Comparison of ENCODE assay signal across 12 cellular contexts in genomic region chr7:122546496-122546895, GRCh38.
"Had no signal": no experiment of that assay in that cellular context is flagged by ENCODE, and none has a peak within 500 bp of the region (broad histone marks: within the 10 kb centered on the region; RNA-seq: fewer than 3 reads in every experiment).

No MANE protein-coding gene starts in this region.

- DNase-seq: activated CD4-positive, CD25-positive, alpha-beta regulatory T cell treated with anti-CD3 and anti-CD28 coated beads, Interleukin-2, amount 50 U/mL, for 72 hours; activated naive CD4-positive, alpha-beta T cell treated with Interleukin-2 at 50 U/mL for 16 hours; activated T-cell treated with anti-CD3 and anti-CD28 coated beads for 4 hours; colonic mucosa; head of caudate nucleus; left cardiac atrium; stimulated activated CD4-positive, alpha-beta T cell treated with anti-CD3 and anti-CD28 coated beads, Interleukin-12 subunit alpha, Interleukin-12 subunit beta, amount 100 ng/mL, for 4 hours; stimulated activated CD4-positive, alpha-beta T cell treated with anti-CD3 and anti-CD28 coated beads, Interleukin-2, amount 100 ng/mL, for 24 hours; T-helper 9 cell had no signal

- H3K27ac ChIP-seq: ascending aorta, colonic mucosa had no signal

- H3K4me3 ChIP-seq: ascending aorta, colonic mucosa, esophagus muscularis mucosa had no signal

- H3K36me3 ChIP-seq: ascending aorta, colonic mucosa, esophagus muscularis mucosa had no signal

- H3K27me3 ChIP-seq: ascending aorta, colonic mucosa, esophagus muscularis mucosa had no signal

- H3K9me3 ChIP-seq: ascending aorta, colonic mucosa, esophagus muscularis mucosa had no signal

- H3K4me1 ChIP-seq: ascending aorta, colonic mucosa had no signal

- ATAC-seq: activated T-helper 17 cell treated with anti-CD3 and anti-CD28 coated beads, Interleukin-2, amount 50 U/mL, for 72 hours; left cardiac atrium had no signal
